8 cellular contexts compared by ENCODE assay signal in genomic region chr16:4316732-4317461, GRCh38. TPM values are rescaled to one million over a fixed set of nuclear protein-coding genes. Genes with fewer than 3 reads are reported as not detected.
A peak's percentile ranks its signal among the peaks of the same experiment; 100 is the strongest.
DNase-seq lines count a peak whose midpoint lies in the region; ATAC-seq and TF ChIP-seq lines count a peak whose summit lies in the region.

No MANE protein-coding gene starts in this region.

- H3K36me3 ChIP-seq in SJSA1 (peaks cover 6% of the 10 kb centered on the region), parathyroid adenoma (ENCODE audit: control insufficient read depth, insufficient read depth, low read length) (no peaks in the 10 kb centered on the region)

- no peaks in the 10 kb centered on the region for H3K9me3 ChIP-seq in SJSA1 (replicated peaks)
- no peaks in the 10 kb centered on the region for H3K9me3 ChIP-seq in parathyroid adenoma (ENCODE audit: control insufficient read depth, low read length)

- H3K27ac ChIP-seq in SJSA1 (no peak overlapping the region), parathyroid adenoma (peak overlapping the region; percentile 92)

- TF ChIP-seq CTCF in foreskin fibroblast (IDR thresholded peaks at IDR 0.05; ENCODE audit: low read depth, low read length) (no peak), parathyroid adenoma (IDR thresholded peaks at IDR 0.05) (no peak)

- peaks cover 50% of the 10 kb centered on the region for H3K79me2 ChIP-seq in parathyroid adenoma

- no peaks in the 10 kb centered on the region for H3K27me3 ChIP-seq in SJSA1 (replicated peaks)
- no peaks in the 10 kb centered on the region for H3K27me3 ChIP-seq in parathyroid adenoma (ENCODE audit: control insufficient read depth, insufficient read depth, low read length)

- DNase-seq in NCI-H748 (lab: John Stamatoyannopoulos, UW; ENCODE audit: unreplicated experiment): peak; percentile 58
- no peak for DNase-seq in NCI-H748 treated with DMSO at 0.1 percent for 48 hours (lab: John Stamatoyannopoulos, UW)
- peak; percentile 42 to 43 for DNase-seq in SJSA1 (ENCODE audit: low read depth in 1 of 2, low spot score in 2 of 2)
- peak in 1 of 2 donors; percentile 82 for DNase-seq in foreskin fibroblast
- no peak for DNase-seq in OCI-M2 (lab: John Stamatoyannopoulos, UW; ENCODE audit: unreplicated experiment)
- no peak for DNase-seq in SKM-1 (lab: John Stamatoyannopoulos, UW; ENCODE audit: unreplicated experiment)

- peak overlapping the region; percentile 72 for H3K9ac ChIP-seq in parathyroid adenoma

- peaks cover 30% of the 10 kb centered on the region for H3K4me1 ChIP-seq in SJSA1 (replicated peaks)
- H3K4me1 ChIP-seq in parathyroid adenoma: peaks cover 22% of the 10 kb centered on the region

- peak overlapping the region; percentile 67 for H3K4me3 ChIP-seq in SJSA1
- H3K4me3 ChIP-seq in foreskin fibroblast (ENCODE audit: low read depth in 1 of 2, low read length in 2 of 2): peak overlapping the region; percentile 81 to 91
- H3K4me3 ChIP-seq in parathyroid adenoma (ENCODE audit: low read depth, low read length): peak overlapping the region; percentile 77

- ATAC-seq in GM21381 (IDR thresholded peaks at IDR 0.05; ENCODE audit: unreplicated experiment): no peak

- H3K4me2 ChIP-seq in parathyroid adenoma (ENCODE audit: low read length): peak overlapping the region; percentile 99

- peak overlapping the region; percentile 83 for H2AFZ ChIP-seq in parathyroid adenoma

RNA-seq across cellular contexts. Expression of gene GLIS2, which starts 1.0 kb away (rescaled TPM):
- total RNA-seq in SJSA1 (2014; rRNA removed; shearing (Covaris generic)): 0.13 and 0.71 TPM in 2 replicates

RNA-seq across cellular contexts. Expression of gene PAM16, which starts 34.2 kb away (rescaled TPM):
- total RNA-seq in SJSA1 (2014; rRNA removed; shearing (Covaris generic)): 86.4 and 125 TPM in 2 replicates

RNA-seq across cellular contexts. Expression of gene TFAP4, which starts 44.1 kb away (rescaled TPM):
- total RNA-seq in SJSA1 (2014; rRNA removed; shearing (Covaris generic)): 2.9 and 7.1 TPM in 2 replicates

RNA-seq across cellular contexts. Expression of gene VASN, which starts 54.8 kb away (rescaled TPM):
- 85.4 and 93.6 TPM in 2 replicates for total RNA-seq in SJSA1 (2014; rRNA removed; shearing (Covaris generic))

Comparison
In these comparisons a context has a peak if more than half of its experiments do, and no peak if none do; other contexts are left out.
1. DNase-seq: peak in NCI-H748 (single experiment) and SJSA1 (2 of 2); none in NCI-H748 treated with DMSO at 0.1 percent for 48 hours (single experiment), OCI-M2 (single experiment) and SKM-1 (single experiment).
2. Peak in every context shown above with its lines, with median percentiles within 50 percentile points of each other: H3K4me3 ChIP-seq.